ENCODE assay signal across 8 cellular contexts in the genomic region with DNA sequence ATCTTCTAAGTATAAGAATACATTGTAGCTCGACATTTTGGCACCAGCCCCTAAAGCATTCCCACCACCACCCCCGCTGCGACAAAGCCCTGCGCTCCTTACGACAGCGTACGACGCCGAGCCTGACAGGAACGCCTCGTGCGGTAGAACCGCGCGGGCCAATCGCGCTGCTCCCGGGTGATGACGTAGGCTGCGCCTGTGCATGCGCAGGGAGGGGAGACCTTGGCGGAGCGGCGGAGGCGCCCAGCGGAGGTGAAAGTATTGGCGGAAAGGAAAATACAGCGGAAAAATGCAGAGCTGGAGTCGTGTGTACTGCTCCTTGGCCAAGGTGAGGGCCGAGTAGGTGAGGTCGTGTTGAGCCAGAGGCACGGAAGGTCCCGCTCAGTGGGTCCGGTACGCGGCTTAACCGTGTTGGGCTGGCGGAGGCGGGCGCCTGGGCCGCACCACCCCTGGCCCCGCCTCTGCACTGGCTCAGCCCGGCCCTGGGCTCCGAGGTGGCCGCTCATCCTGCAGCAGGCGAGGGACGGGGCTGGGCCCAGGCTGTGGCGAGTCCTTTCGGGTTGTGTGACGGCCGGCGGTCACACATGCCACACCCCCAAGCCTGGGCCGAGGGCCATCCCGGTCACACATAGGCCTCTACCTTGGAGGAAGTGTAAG. TPM values are rescaled to one million over a fixed set of nuclear protein-coding genes. Genes with fewer than 3 reads are reported as not detected.
A peak's percentile ranks its signal among the peaks of the same experiment; 100 is the strongest.
DNase-seq lines count a peak whose midpoint lies in the region; ATAC-seq lines count a peak whose summit lies in the region.

TSS of gene DLD (plus strand) at position 222 of the 657 bp plus-strand sequence. CDS start at position 290, 68 bp downstream.

- H3K9ac ChIP-seq in Karpas-422 (ENCODE audit: low read length) = peak within 1 kb of the TSS; percentile 74

- ATAC-seq in GM21786 (IDR thresholded peaks at IDR 0.05; ENCODE audit: unreplicated experiment) = peak; percentile 98
- peak; percentile 97 for ATAC-seq in naive thymus-derived CD8-positive, alpha-beta T cell

- H4K20me1 ChIP-seq in Karpas-422 (ENCODE audit: insufficient read depth, low read depth, low read length) = 0 out of 2 replicates have a peak, but pooled peaks cover 4% of the 10 kb centered on the region

- peaks cover 49% of the 10 kb centered on the region for H3K4me1 Mint-ChIP-seq in activated T-helper 1 cell treated with anti-CD3 and anti-CD28 coated beads, Interleukin-12 subunit alpha, Interleukin-12 subunit beta, Interleukin-2, Interleukin-4 antibody, amounts not matched to agents 30 ng/mL and 10 ng/mL and 1 ng/mL, durations not matched to agents 14 hours and 24 hours and 36 hours (ENCODE audit: low read depth)
- peaks cover 30 to 54% (median 51%) of the 10 kb centered on the region in 4 donors for H3K4me1 Mint-ChIP-seq in naive thymus-derived CD8-positive, alpha-beta T cell

- H3K27me3 Mint-ChIP-seq in activated T-helper 1 cell treated with anti-CD3 and anti-CD28 coated beads, Interleukin-12 subunit alpha, Interleukin-12 subunit beta, Interleukin-2, Interleukin-4 antibody, amounts not matched to agents 30 ng/mL and 10 ng/mL and 1 ng/mL, durations not matched to agents 14 hours and 24 hours and 36 hours (ENCODE audit: insufficient read depth) = peaks cover 3% of the 10 kb centered on the region
- H3K27me3 Mint-ChIP-seq in naive thymus-derived CD8-positive, alpha-beta T cell = peaks cover 0 to 2% (median 0%) of the 10 kb centered on the region in 5 donors

- H3K27ac Mint-ChIP-seq in activated T-helper 1 cell treated with anti-CD3 and anti-CD28 coated beads, Interleukin-12 subunit alpha, Interleukin-12 subunit beta, Interleukin-2, Interleukin-4 antibody, amounts not matched to agents 30 ng/mL and 10 ng/mL and 1 ng/mL, durations not matched to agents 14 hours and 24 hours and 36 hours = peak within 1 kb of the TSS; percentile 100
- H3K27ac Mint-ChIP-seq in naive thymus-derived CD8-positive, alpha-beta T cell = peak within 1 kb of the TSS; percentile 98 to 100 (median 99)

- H3K79me2 ChIP-seq in Karpas-422 (ENCODE audit: low read length) = peaks cover 51% of the 10 kb centered on the region

- peak within 1 kb of the TSS; percentile 96 for H2AFZ ChIP-seq in Karpas-422 (ENCODE audit: low read length)

- H3K4me3 ChIP-seq in Karpas-422 (ENCODE audit: low read length) = peak within 1 kb of the TSS; percentile 91

- no peaks in the 10 kb centered on the region for H3K9me3 ChIP-seq in Karpas-422 (ENCODE audit: low read length)

- H3K4me2 ChIP-seq in Karpas-422 (ENCODE audit: low read depth, low read length, poor library complexity, severe bottlenecking) = peak within 1 kb of the TSS; percentile 90

- peak within 1 kb of the TSS; percentile 100 for H3K4me3 Mint-ChIP-seq in activated T-helper 1 cell treated with anti-CD3 and anti-CD28 coated beads, Interleukin-12 subunit alpha, Interleukin-12 subunit beta, Interleukin-2, Interleukin-4 antibody, amounts not matched to agents 30 ng/mL and 10 ng/mL and 1 ng/mL, durations not matched to agents 14 hours and 24 hours and 36 hours
- peak within 1 kb of the TSS; percentile 95 to 100 (median 97) for H3K4me3 Mint-ChIP-seq in naive thymus-derived CD8-positive, alpha-beta T cell

- H3K27ac ChIP-seq in Karpas-422 (ENCODE audit: low read length) = peak within 1 kb of the TSS; percentile 39

- no peaks in the 10 kb centered on the region for H3K27me3 ChIP-seq in Karpas-422 (ENCODE audit: low read length)

- intact Hi-C loops in activated T-helper 1 cell treated with anti-CD3 and anti-CD28 coated beads, Interleukin-12 subunit alpha, Interleukin-12 subunit beta, Interleukin-2, Interleukin-4 antibody, amounts not matched to agents 30 ng/mL and 10 ng/mL and 1 ng/mL, durations not matched to agents 14 hours and 24 hours and 36 hours (cut with micrococcal nuclease) = loop anchor here (1.0 to 5.0 kb wide), 9 partner anchors 12 to 723 kb away; partner anchors contain the start of genes BCAP29, COG5, DUS4L and PNPLA8

- H3K9me2 ChIP-seq in Karpas-422 (replicated peaks; ENCODE audit: insufficient read depth, low read length) = no peaks in the 10 kb centered on the region

- DNase-seq in DMS79 (lab: John Stamatoyannopoulos, UW) = peak; percentile 65
- DNase-seq in Karpas-422 = peak; percentile 97
- DNase-seq in RPMI7951 (ENCODE audit: low read depth) = peak; percentile 90
- peak; percentile 93 for DNase-seq in activated T-helper 1 cell treated with anti-CD3 and anti-CD28 coated beads, Interleukin-12 subunit alpha, Interleukin-12 subunit beta, Interleukin-2, Interleukin-4 antibody, amounts not matched to agents 30 ng/mL and 10 ng/mL and 1 ng/mL, durations not matched to agents 14 hours and 24 hours and 36 hours (ENCODE audit: low spot score)
- peak; percentile 93 for DNase-seq in fibroblast of gingiva (ENCODE audit: low read depth)
- peak; percentile 87 to 96 (median 94) for DNase-seq in naive thymus-derived CD8-positive, alpha-beta T cell
- peak; percentile 87 to 93 (median 90) for DNase-seq in stimulated activated naive CD4-positive, alpha-beta T cell (lab: John Stamatoyannopoulos, UW)

- peaks cover 24% of the 10 kb centered on the region; the same call in 1 of the 2 replicates for H3K36me3 ChIP-seq in Karpas-422 (ENCODE audit: insufficient read depth, low read length)

- no peaks in the 10 kb centered on the region for H3K9me3 Mint-ChIP-seq in activated T-helper 1 cell treated with anti-CD3 and anti-CD28 coated beads, Interleukin-12 subunit alpha, Interleukin-12 subunit beta, Interleukin-2, Interleukin-4 antibody, amounts not matched to agents 30 ng/mL and 10 ng/mL and 1 ng/mL, durations not matched to agents 14 hours and 24 hours and 36 hours
- H3K9me3 Mint-ChIP-seq in naive thymus-derived CD8-positive, alpha-beta T cell = no peaks in the 10 kb centered on the region

- peaks cover 29% of the 10 kb centered on the region for H3K4me1 ChIP-seq in Karpas-422 (ENCODE audit: low read length)

- H3K36me3 Mint-ChIP-seq in activated T-helper 1 cell treated with anti-CD3 and anti-CD28 coated beads, Interleukin-12 subunit alpha, Interleukin-12 subunit beta, Interleukin-2, Interleukin-4 antibody, amounts not matched to agents 30 ng/mL and 10 ng/mL and 1 ng/mL, durations not matched to agents 14 hours and 24 hours and 36 hours (ENCODE audit: low read depth) = peaks cover 23% of the 10 kb centered on the region
- H3K36me3 Mint-ChIP-seq in naive thymus-derived CD8-positive, alpha-beta T cell = peaks cover 0 to 29% (median 4%) of the 10 kb centered on the region in 3 donors

- POLR2A ChIA-PET in naive thymus-derived CD8-positive, alpha-beta T cell (lab: Charles Lee) = interaction anchor here (1.1 to 3.2 kb wide), 4 partner anchors 16 to 1606 kb away, joined by 6 to 32 read pairs (median 10); partner anchors contain the start of genes CBLL1, HBP1 and NAMPT

RNA-seq across cellular contexts. Expression of gene DLD, which starts in this region (rescaled TPM):
- total RNA-seq in Karpas-422 (2014; rRNA removed; shearing (Covaris generic); ENCODE audit: low replicate concordance) = 76.3 and 103 TPM in 2 replicates
- total RNA-seq in RPMI7951 (2014; rRNA removed; shearing (Covaris generic)) = 66.7 and 75.2 TPM in 2 replicates
- 98.6 and 114 TPM in 2 replicates for total RNA-seq in activated T-helper 1 cell treated with anti-CD3 and anti-CD28 coated beads, Interleukin-12 subunit alpha, Interleukin-12 subunit beta, Interleukin-2, Interleukin-4 antibody, amounts not matched to agents 30 ng/mL and 10 ng/mL and 1 ng/mL, durations not matched to agents 14 hours and 24 hours and 36 hours
- total RNA-seq in naive thymus-derived CD8-positive, alpha-beta T cell = 10 to 100 TPM; 50.3 to 56.0 TPM
- polyA plus RNA-seq in naive thymus-derived CD8-positive, alpha-beta T cell = 10 to 100 TPM; 70.1 to 72.1 (median 71.4) TPM

Comparison
In these comparisons a context has a peak if more than half of its experiments do, and no peak if none do; other contexts are left out.
1. Peak in every context shown above with its lines: DNase-seq, ATAC-seq, H3K4me3 ChIP-seq and H3K27ac ChIP-seq.